In genomic region chr16:592518-593306, GRCh38 we compare ENCODE assay signal across 8 cellular contexts. TPM values are rescaled to one million over a fixed set of nuclear protein-coding genes. Genes with fewer than 3 reads are reported as not detected.
DNase-seq lines count a peak whose midpoint lies in the region; ATAC-seq, FAIRE-seq and TF ChIP-seq lines count a peak whose summit lies in the region.

No MANE protein-coding gene starts in this region.

- TF ChIP-seq POLR2A in thyroid gland (IDR thresholded peaks at IDR 0.05) = no peak

- no peak for TF ChIP-seq EP300 in SK-N-SH (IDR thresholded peaks at IDR 0.05; ENCODE audit: borderline replicate concordance in 1 of 2, low read depth in 1 of 2, low read length in 1 of 2)

- CTCF ChIA-PET in SK-N-SH (lab: Yijun Ruan, JAX) = interaction anchor here (1.2 kb wide), 1 partner anchor 8 kb away, joined by 4 read pairs; no protein-coding TSS in a partner anchor

- H3K4me1 ChIP-seq in SK-N-SH (ENCODE audit: control insufficient read depth in 1 of 2, insufficient read depth in 2 of 2, low read depth in 1 of 2, low read length in 1 of 2) (peaks cover 6 to 13% of the 10 kb centered on the region in 2 experiments; a peak in 2 of 4 replicates), RWPE2 (ENCODE audit: insufficient read depth, poor library complexity, severe bottlenecking) (peaks cover 27% of the 10 kb centered on the region), kidney (ENCODE audit: control insufficient read depth in 1 of 2, insufficient read depth in 1 of 2, low read depth in 1 of 2, low read length in 2 of 2) (peaks cover 35 to 56% of the 10 kb centered on the region in 2 donors), thyroid gland (peaks cover 45 to 54% of the 10 kb centered on the region in 2 donors)

- ATAC-seq in SK-N-SH treated with all-trans-retinoic acid at 6 μM for 48 hours = no peak
- peak; percentile 53 for ATAC-seq in RWPE2 (ENCODE audit: low read depth)

- H3K9ac ChIP-seq in SK-N-SH = no peak overlapping the region
- H3K9ac ChIP-seq in kidney (ENCODE audit: low read length in 2 of 2) = peak overlapping the region; percentile 63 to 75

- intact Hi-C loops in kidney (cut with DNase I) = no loop called here
- intact Hi-C loops in thyroid gland (cut with DNase I) = loop anchor here (5.0 kb wide), 1 partner anchor 40 kb away; the partner anchor contains the start of gene WFIKKN1

- peaks cover 1 to 2% of the 10 kb centered on the region in 2 experiments for H3K36me3 ChIP-seq in SK-N-SH (replicated peaks in 1 of 2; ENCODE audit: control insufficient read depth in 1 of 2, insufficient read depth in 2 of 2, low read length in 1 of 2)
- no peaks in the 10 kb centered on the region for H3K36me3 ChIP-seq in RWPE2 (ENCODE audit: low read depth)
- H3K36me3 ChIP-seq in kidney (ENCODE audit: control insufficient read depth in 1 of 2, insufficient read depth in 2 of 2, low read length in 2 of 2) = no peaks in the 10 kb centered on the region
- no peaks in the 10 kb centered on the region for H3K36me3 ChIP-seq in thyroid gland

- no peaks in the 10 kb centered on the region for H3K9me2 ChIP-seq in SK-N-SH

- WGBS in SK-N-SH (ENCODE audit: low lambda C conversion rate) = 88% methylated on average over 14 of the region's 24 CpGs
- WGBS in thyroid gland, 2 donors = 51 to 62% methylated on average over 14 to 20 of the region's 24 CpGs

- H3K4me3 ChIP-seq in SK-N-SH (ENCODE audit: low read depth in 2 of 2, low read length in 1 of 2) = no peak overlapping the region
- no peak overlapping the region for H3K4me3 ChIP-seq in RWPE2 (ENCODE audit: severe bottlenecking)
- H3K4me3 ChIP-seq in kidney (ENCODE audit: low read length in 2 of 2) = peak overlapping the region in 1 of 2 donors; percentile 29
- H3K4me3 ChIP-seq in thyroid gland (replicated peaks in 1 of 3) = no peak overlapping the region
- H3K4me3 ChIP-seq in coronary artery = no peak overlapping the region

- H4K20me1 ChIP-seq in SK-N-SH (ENCODE audit: insufficient read depth) = peaks cover 45% of the 10 kb centered on the region

- DNase-seq in SK-N-SH (no peak), RWPE2 (ENCODE audit: low spot score) (peak; percentile 94), kidney (peak; percentile 85), thyroid gland (peak; percentile 74 to 81), DMS114 treated with DMSO at 0.1 percent for 48 hours (lab: John Stamatoyannopoulos, UW; ENCODE audit: unreplicated experiment) (no peak), coronary artery (ENCODE audit: low spot score) (no peak), HUDEP-2 (lab: John Stamatoyannopoulos, UW; ENCODE audit: unreplicated experiment in 76 of 76) (no peak)

- peak overlapping the region; percentile 100; the same call in 1 of the 2 replicates for H3K4me2 ChIP-seq in SK-N-SH

- peaks cover 81% of the 10 kb centered on the region for H3K79me2 ChIP-seq in SK-N-SH (ENCODE audit: insufficient read depth)

- H3K27ac ChIP-seq in SK-N-SH (ENCODE audit: low read depth in 2 of 2, low read length in 1 of 2) = no peak overlapping the region
- peak overlapping the region; percentile 68 for H3K27ac ChIP-seq in RWPE2 (ENCODE audit: poor library complexity, severe bottlenecking)
- peak overlapping the region; percentile 82 to 94 for H3K27ac ChIP-seq in kidney (ENCODE audit: low read depth in 2 of 2, low read length in 2 of 2)
- H3K27ac ChIP-seq in thyroid gland = peak overlapping the region; percentile 78 to 85 (median 83)
- H3K27ac ChIP-seq in coronary artery = no peak overlapping the region

- H2AFZ ChIP-seq in SK-N-SH (ENCODE audit: low read depth) = no peak overlapping the region

- peaks cover 10% of the 10 kb centered on the region for H3F3A ChIP-seq in SK-N-SH (replicated peaks; ENCODE audit: insufficient read depth)

- POLR2A ChIA-PET in SK-N-SH (lab: Yijun Ruan, JAX) = no interaction called here

- no peak for FAIRE-seq in kidney (lab: Jason Lieb, UNC)

- H3K9me3 ChIP-seq in SK-N-SH (no peaks in the 10 kb centered on the region), RWPE2 (ENCODE audit: severe bottlenecking) (no peaks in the 10 kb centered on the region), kidney (ENCODE audit: control insufficient read depth in 1 of 2, low read length in 2 of 2) (no peaks in the 10 kb centered on the region), thyroid gland (no peaks in the 10 kb centered on the region)

- no peak for TF ChIP-seq RAD21 in SK-N-SH (IDR thresholded peaks at IDR 0.05; ENCODE audit: low read length)

- no peak for TF ChIP-seq CTCF in SK-N-SH (IDR thresholded peaks at IDR 0.05)
- peak; percentile 85 for TF ChIP-seq CTCF in RWPE2 (IDR thresholded peaks at IDR 0.05; ENCODE audit: poor library complexity, severe bottlenecking)
- TF ChIP-seq CTCF in kidney (IDR thresholded peaks at IDR 0.05; ENCODE audit: borderline replicate concordance, extremely low read depth, insufficient read depth) = no peak
- no peak for TF ChIP-seq CTCF in thyroid gland (IDR thresholded peaks at IDR 0.05)
- no peak for TF ChIP-seq CTCF in coronary artery (IDR thresholded peaks at IDR 0.05)

- H3K27me3 ChIP-seq in SK-N-SH (ENCODE audit: insufficient read depth) = no peaks in the 10 kb centered on the region
- H3K27me3 ChIP-seq in RWPE2 (ENCODE audit: insufficient read depth, poor library complexity, severe bottlenecking) = no peaks in the 10 kb centered on the region
- no peaks in the 10 kb centered on the region for H3K27me3 ChIP-seq in thyroid gland

TF ChIP-seq in SK-N-SH, 30 proteins besides CTCF, POLR2A, EP300 and RAD21 (continues in another document):
- TF ChIP-seq FOXJ3 (CRISPR knock-in tag; IDR thresholded peaks at IDR 0.05) = no peak
- TF ChIP-seq NFIC (IDR thresholded peaks at IDR 0.05; ENCODE audit: borderline replicate concordance) = no peak
- no peak for TF ChIP-seq USF1 (IDR thresholded peaks at IDR 0.05; ENCODE audit: borderline replicate concordance, low read depth)
- TF ChIP-seq MAX (IDR thresholded peaks at IDR 0.05; ENCODE audit: low read depth) = no peak
- TF ChIP-seq TAF1 (IDR thresholded peaks at IDR 0.05; ENCODE audit: borderline replicate concordance, low read depth, low read length) = no peak
- TF ChIP-seq SMC3 (IDR thresholded peaks at IDR 0.05; ENCODE audit: low read depth, low read length) = no peak

TF ChIP-seq in SK-N-SH treated with all-trans-retinoic acid at 6 μM for 48 hours, 23 proteins besides CTCF, POLR2A, EP300 and RAD21 (continues in another document):
- TF ChIP-seq TCF4 (CRISPR knock-in tag; IDR thresholded peaks at IDR 0.05; ENCODE audit: borderline replicate concordance) = no peak
- TF ChIP-seq ZC3H10 (CRISPR knock-in tag; IDR thresholded peaks at IDR 0.05) = no peak
- no peak for TF ChIP-seq BACH2 (CRISPR knock-in tag; IDR thresholded peaks at IDR 0.05; ENCODE audit: borderline replicate concordance)
- no peak for TF ChIP-seq TOX (CRISPR knock-in tag; IDR thresholded peaks at IDR 0.05; ENCODE audit: borderline replicate concordance)
- TF ChIP-seq ZNF70 (CRISPR knock-in tag; IDR thresholded peaks at IDR 0.05) = no peak
- no peak for TF ChIP-seq ESRRG (CRISPR knock-in tag; IDR thresholded peaks at IDR 0.05)
- TF ChIP-seq CSRNP3 (CRISPR knock-in tag; IDR thresholded peaks at IDR 0.05) = no peak
- TF ChIP-seq GLIS3 (CRISPR knock-in tag; IDR thresholded peaks at IDR 0.05) = no peak

RNA-seq across cellular contexts. Expression of gene RAB40C, which starts 2.8 kb away (rescaled TPM):
- polyA plus RNA-seq in SK-N-SH (2012; rRNA removed) (12.1 and 13.0 TPM in 2 replicates), kidney (ENCODE audit: insufficient read depth, low read depth, low replicate concordance) (18.1 TPM)
- 5.0 and 8.5 TPM in 2 replicates for polyA plus RNA-seq in SK-N-SH (2012; cell fraction: cytosol; rRNA removed)
- 26.7 and 31.3 TPM in 2 replicates for polyA plus RNA-seq in SK-N-SH (2012; cell fraction: nucleus; rRNA removed)
- total RNA-seq in kidney (24.0 TPM), thyroid gland (10 to 100 TPM; 17.7 to 24.4 (median 18.4) TPM)

RNA-seq across cellular contexts. Expression of gene PIGQ, which starts 22.9 kb away (rescaled TPM):
- polyA plus RNA-seq in SK-N-SH (2012; rRNA removed) (38.7 and 41.0 TPM in 2 replicates), kidney (ENCODE audit: insufficient read depth, low read depth, low replicate concordance) (118 TPM)
- polyA plus RNA-seq in SK-N-SH (2012; cell fraction: cytosol; rRNA removed) = 12.1 and 22.4 TPM in 2 replicates
- 154 and 238 TPM in 2 replicates for polyA plus RNA-seq in SK-N-SH (2012; cell fraction: nucleus; rRNA removed)
- total RNA-seq in kidney (92.9 TPM), thyroid gland (100 to 1,000 TPM in 3 of 4 donors, 10 to 100 TPM in 1; 69.6 to 125 (median 108) TPM)

RNA-seq across cellular contexts. Expression of gene NHLRC4, which starts 25.9 kb away (rescaled TPM):
- polyA plus RNA-seq in SK-N-SH (2012; rRNA removed) = 0.69 and 0.70 TPM in 2 replicates
- 0.40 and 0.58 TPM in 2 replicates for polyA plus RNA-seq in SK-N-SH (2012; cell fraction: cytosol; rRNA removed)
- 1.4 and 1.8 TPM in 2 replicates for polyA plus RNA-seq in SK-N-SH (2012; cell fraction: nucleus; rRNA removed)
- 3.3 TPM for total RNA-seq in kidney
- polyA plus RNA-seq in kidney (ENCODE audit: insufficient read depth, low read depth, low replicate concordance) = 17.4 TPM
- under 1 TPM in 3 of 4 donors, not detected in 1; 0.63 to 0.81 (median 0.67) TPM for total RNA-seq in thyroid gland

RNA-seq across cellular contexts. Expression of gene PRR35, which starts 32.5 kb away (rescaled TPM):
- not detected in 2 replicates for polyA plus RNA-seq in SK-N-SH (2012; rRNA removed)
- polyA plus RNA-seq in SK-N-SH (2012; cell fraction: cytosol; rRNA removed) = not detected in 2 replicates
- polyA plus RNA-seq in SK-N-SH (2012; cell fraction: nucleus; rRNA removed) = 0.06 and 0.11 TPM in 2 replicates
- total RNA-seq in kidney = 1.8 TPM
- polyA plus RNA-seq in kidney (ENCODE audit: insufficient read depth, low read depth, low replicate concordance) = 24.4 TPM
- total RNA-seq in thyroid gland = not detected

RNA-seq across cellular contexts. Expression of gene WFIKKN1, which starts 38.1 kb away (rescaled TPM):
- polyA plus RNA-seq in SK-N-SH (2012; rRNA removed) = 0.10 and 0.16 TPM in 2 replicates
- polyA plus RNA-seq in SK-N-SH (2012; cell fraction: cytosol; rRNA removed) = 0.09 and 0.10 TPM in 2 replicates
- 0.37 and 1.4 TPM in 2 replicates for polyA plus RNA-seq in SK-N-SH (2012; cell fraction: nucleus; rRNA removed)
- total RNA-seq in kidney = 0.69 TPM
- polyA plus RNA-seq in kidney (ENCODE audit: insufficient read depth, low read depth, low replicate concordance) = 1.8 TPM
- total RNA-seq in thyroid gland = 1 to 10 TPM in 1 of 4 donors, under 1 TPM in 3; 0.13 to 1.8 (median 0.77) TPM

Comparison
In these comparisons a context has a peak if more than half of its experiments do, and no peak if none do; other contexts are left out.
1. DNase-seq: peak in RWPE2 (single experiment), kidney (single experiment) and thyroid gland (2 of 2); none in SK-N-SH (single experiment), DMS114 treated with DMSO at 0.1 percent for 48 hours (single experiment), coronary artery (single experiment) and HUDEP-2 (0 of 76).
2. H3K27ac ChIP-seq: peak in RWPE2 (single experiment), kidney (2 of 2) and thyroid gland (3 of 3); none in SK-N-SH (0 of 2) and coronary artery (0 of 2).